In genomic region chr3:127781411-127782001, GRCh38 we compare ENCODE assay signal across 10 cellular contexts. TPM values are rescaled to one million over a fixed set of nuclear protein-coding genes. Genes with fewer than 3 reads are reported as not detected.
DNase-seq lines count a peak whose midpoint lies in the region; TF ChIP-seq lines count a peak whose summit lies in the region.
"Had no signal": no experiment of that assay in that cellular context is flagged by ENCODE, and none has a peak within 500 bp of the region (broad histone marks: within the 10 kb centered on the region; RNA-seq: fewer than 3 reads in every experiment).

No MANE protein-coding gene starts in this region.

- in situ Hi-C loops in KBM-7 (cut with MboI; ENCODE audit: low pct_unique_long_range_greater_than_20kb, low sequenced_read_pairs), result no loop called here

- H3K4me3 ChIP-seq in ACC112 (ENCODE audit: low read depth, low read length), result no peak overlapping the region
- no peak overlapping the region for H3K4me3 ChIP-seq in MG63

- peaks cover 8% of the 10 kb centered on the region for H3K79me2 ChIP-seq in ACC112 (ENCODE audit: control insufficient read depth, insufficient read depth, low read length, unreplicated experiment)

- TF ChIP-seq CTCF in osteocyte (IDR thresholded peaks at IDR 0.05) (no peak), nephron progenitor cell (IDR thresholded peaks at IDR 0.05) (no peak)

- peak overlapping the region; percentile 8 for H3K4me3 Mint-ChIP-seq in osteocyte (ENCODE audit: unreplicated experiment)
- H3K4me3 Mint-ChIP-seq in nephron progenitor cell, result no peak overlapping the region
- H3K4me3 Mint-ChIP-seq: activated CD4-positive, alpha-beta T cell treated with anti-CD3 and anti-CD28 coated beads, Interleukin-2, amount 10 ng/mL, durations not matched to agents 24 days and 14 days had no signal

- DNase-seq in MG63 (peak; percentile 68), fibroblast of gingiva (ENCODE audit: low read depth) (peak; percentile 96), osteocyte (ENCODE audit: extremely low spot score, unreplicated experiment) (no peak), KBM-7 (no peak), RKO (ENCODE audit: low spot score) (no peak), nephron progenitor cell (no peak), Ammon's horn (ENCODE audit: low spot score) (no peak)
- DNase-seq: activated CD4-positive, alpha-beta T cell treated with anti-CD3 and anti-CD28 coated beads, Interleukin-2, amount 10 ng/mL, durations not matched to agents 24 days and 14 days; activated naive CD4-positive, alpha-beta T cell had no signal

- peaks cover 30% of the 10 kb centered on the region for H3K4me1 ChIP-seq in ACC112 (ENCODE audit: control insufficient read depth, insufficient read depth, low read length, unreplicated experiment)

- H2AFZ ChIP-seq in ACC112 (ENCODE audit: low read length, unreplicated experiment), result no peak overlapping the region

- no peaks in the 10 kb centered on the region for H3K27me3 ChIP-seq in ACC112 (ENCODE audit: insufficient read depth, low read length)
- H3K27me3 ChIP-seq in MG63, result no peaks in the 10 kb centered on the region

- no peaks in the 10 kb centered on the region for H3K9me3 Mint-ChIP-seq in osteocyte (ENCODE audit: unreplicated experiment)
- H3K9me3 Mint-ChIP-seq in nephron progenitor cell, result peaks cover 12% of the 10 kb centered on the region

- H3K36me3 Mint-ChIP-seq in osteocyte (ENCODE audit: unreplicated experiment) (peaks cover 26% of the 10 kb centered on the region), nephron progenitor cell (ENCODE audit: low read depth) (no peaks in the 10 kb centered on the region)

- H3K27ac ChIP-seq in ACC112 (ENCODE audit: low read depth, low read length), result peak overlapping the region; percentile 34

- H3K36me3 ChIP-seq in ACC112 (ENCODE audit: insufficient read depth, low read length) (peaks cover 10% of the 10 kb centered on the region; the same call in 1 of the 2 replicates), MG63 (peaks cover 53% of the 10 kb centered on the region)

- H3K27ac Mint-ChIP-seq in osteocyte (ENCODE audit: unreplicated experiment) (peak overlapping the region; percentile 90), nephron progenitor cell (no peak overlapping the region)
- H3K27ac Mint-ChIP-seq: activated CD4-positive, alpha-beta T cell treated with anti-CD3 and anti-CD28 coated beads, Interleukin-2, amount 10 ng/mL, durations not matched to agents 24 days and 14 days had no signal

- no peaks in the 10 kb centered on the region for H3K27me3 Mint-ChIP-seq in osteocyte (ENCODE audit: unreplicated experiment)
- H3K27me3 Mint-ChIP-seq in nephron progenitor cell (ENCODE audit: low read depth, poor library complexity), result peaks cover 14% of the 10 kb centered on the region
- H3K27me3 Mint-ChIP-seq: activated CD4-positive, alpha-beta T cell treated with anti-CD3 and anti-CD28 coated beads, Interleukin-2, amount 10 ng/mL, durations not matched to agents 24 days and 14 days had no signal

- H3K4me1 Mint-ChIP-seq in osteocyte (ENCODE audit: unreplicated experiment), result peaks cover 71% of the 10 kb centered on the region
- peaks cover 27% of the 10 kb centered on the region for H3K4me1 Mint-ChIP-seq in nephron progenitor cell

- no peaks in the 10 kb centered on the region; the same call in 1 of the 2 replicates for H3K9me3 ChIP-seq in MG63

RNA-seq across cellular contexts. Expression of gene MGLL, which starts 40.8 kb away (rescaled TPM):
- 28.8 and 29.0 TPM in 2 replicates for total RNA-seq in MG63 (2014; rRNA removed; shearing (Covaris generic); ENCODE audit: low replicate concordance)
- total RNA-seq in osteocyte, result 102 and 112 TPM in 2 replicates

Comparison
In these comparisons a context has a peak if more than half of its experiments do, and no peak if none do; other contexts are left out.
1. DNase-seq: peak in MG63 (single experiment) and fibroblast of gingiva (single experiment); none in osteocyte (single experiment), KBM-7 (single experiment), RKO (single experiment), nephron progenitor cell (single experiment) and Ammon's horn (single experiment).